In genomic region chr5:59102437-59102836, GRCh38 we compare ENCODE assay signal across 13 cellular contexts.
DNase-seq lines count a peak whose midpoint lies in the region; ATAC-seq and TF ChIP-seq lines count a peak whose summit lies in the region.
"Had no signal": no experiment of that assay in that cellular context is flagged by ENCODE, and none has a peak within 500 bp of the region (broad histone marks: within the 10 kb centered on the region; RNA-seq: fewer than 3 reads in every experiment).

No MANE protein-coding gene starts in this region.

- TF ChIP-seq POLR2A in IMR-90 (IDR thresholded peaks at IDR 0.05; ENCODE audit: low read depth, low read length), result no peak

- no peak overlapping the region for H4K91ac ChIP-seq in IMR-90 (ENCODE audit: insufficient read depth, low read depth, low read length)

- no peak overlapping the region for H4K8ac ChIP-seq in IMR-90 (ENCODE audit: low read depth in 2 of 2, low read length in 2 of 2)

- ATAC-seq in activated naive CD8-positive, alpha-beta T cell treated with anti-CD3 and anti-CD28 coated beads, Interleukin-2, amount 50 U/mL, for 24 hours, result peak; percentile 74
- no peak for ATAC-seq in IMR-90 (ENCODE audit: low read depth)
- no peak for ATAC-seq in central memory CD8-positive, alpha-beta T cell (replicated peaks; ENCODE audit: extremely low read depth, poor library complexity, severe bottlenecking)
- ATAC-seq in stimulated activated naive B cell treated with anti-CD40 and anti-IgM and Interleukin-4, amounts not matched to agents 10 μg/mL and 1 μg/mL and 100 μg/mL, for 72 hours (replicated peaks), result peak; percentile 64
- ATAC-seq in GM19467 (IDR thresholded peaks at IDR 0.05; ENCODE audit: unreplicated experiment), result no peak
- ATAC-seq: GM23338 had no signal

- H3K4me3 Mint-ChIP-seq in activated naive CD8-positive, alpha-beta T cell treated with anti-CD3 and anti-CD28 coated beads, Interleukin-2, amount 50 U/mL, for 24 hours, result no peak overlapping the region
- no peak overlapping the region for H3K4me3 Mint-ChIP-seq in activated naive CD8-positive, alpha-beta T cell treated with anti-CD3 and anti-CD28 coated beads for 36 hours
- H3K4me3 Mint-ChIP-seq in central memory CD8-positive, alpha-beta T cell, result no peak overlapping the region
- no peak overlapping the region for H3K4me3 Mint-ChIP-seq in stimulated activated naive B cell treated with anti-CD40 and anti-IgM and Interleukin-4, amounts not matched to agents 10 μg/mL and 1 μg/mL and 100 μg/mL, for 72 hours
- H3K4me3 Mint-ChIP-seq: CD14-positive monocyte; CD8-positive, alpha-beta memory T cell; GM23338 had no signal

- H3K18ac ChIP-seq in IMR-90 (ENCODE audit: low read depth, low read length), result no peak overlapping the region

- no peaks in the 10 kb centered on the region for H3K27me3 ChIP-seq in IMR-90 (ENCODE audit: control insufficient read depth, insufficient read depth, low read length)

- no peak overlapping the region for H2AFZ ChIP-seq in IMR-90 (replicated peaks; ENCODE audit: low read length, poor library complexity)
- H2AFZ ChIP-seq: GM23338 had no signal

- no peak overlapping the region for H2BK120ac ChIP-seq in IMR-90 (ENCODE audit: low read depth, low read length)

- no peak overlapping the region for H2AK9ac ChIP-seq in IMR-90 (replicated peaks; ENCODE audit: low read depth, low read length, poor library complexity)

- H4K5ac ChIP-seq in IMR-90 (ENCODE audit: low read depth, low read length), result no peak overlapping the region

- H3K56ac ChIP-seq in IMR-90 (ENCODE audit: extremely low read depth, insufficient read depth, low read length), result no peak overlapping the region

- no peak overlapping the region for H3K14ac ChIP-seq in IMR-90 (replicated peaks; ENCODE audit: low read depth, low read length)

- peaks cover 40% of the 10 kb centered on the region for H3K4me1 Mint-ChIP-seq in activated naive CD8-positive, alpha-beta T cell treated with anti-CD3 and anti-CD28 coated beads, Interleukin-2, amount 50 U/mL, for 24 hours
- H3K4me1 Mint-ChIP-seq in activated naive CD8-positive, alpha-beta T cell treated with anti-CD3 and anti-CD28 coated beads for 36 hours, result peaks cover 32% of the 10 kb centered on the region
- peaks cover 36% of the 10 kb centered on the region for H3K4me1 Mint-ChIP-seq in central memory CD8-positive, alpha-beta T cell
- peaks cover 6 to 8% of the 10 kb centered on the region in 2 donors for H3K4me1 Mint-ChIP-seq in stimulated activated naive B cell treated with anti-CD40 and anti-IgM and Interleukin-4, amounts not matched to agents 10 μg/mL and 1 μg/mL and 100 μg/mL, for 72 hours

- no peak overlapping the region for H2BK5ac ChIP-seq in IMR-90 (ENCODE audit: low read depth, low read length, poor library complexity, severe bottlenecking)

- H3K36me3 Mint-ChIP-seq in activated naive CD8-positive, alpha-beta T cell treated with anti-CD3 and anti-CD28 coated beads, Interleukin-2, amount 50 U/mL, for 24 hours (ENCODE audit: low read depth), result no peaks in the 10 kb centered on the region
- peaks cover 1% of the 10 kb centered on the region for H3K36me3 Mint-ChIP-seq in activated naive CD8-positive, alpha-beta T cell treated with anti-CD3 and anti-CD28 coated beads for 36 hours
- H3K36me3 Mint-ChIP-seq in central memory CD8-positive, alpha-beta T cell (ENCODE audit: insufficient read depth), result peaks cover 2% of the 10 kb centered on the region
- peaks cover 0 to 3% of the 10 kb centered on the region in 2 donors for H3K36me3 Mint-ChIP-seq in stimulated activated naive B cell treated with anti-CD40 and anti-IgM and Interleukin-4, amounts not matched to agents 10 μg/mL and 1 μg/mL and 100 μg/mL, for 72 hours

- H3K27ac Mint-ChIP-seq in activated naive CD8-positive, alpha-beta T cell treated with anti-CD3 and anti-CD28 coated beads, Interleukin-2, amount 50 U/mL, for 24 hours, result no peak overlapping the region
- H3K27ac Mint-ChIP-seq in activated naive CD8-positive, alpha-beta T cell treated with anti-CD3 and anti-CD28 coated beads for 36 hours, result no peak overlapping the region
- H3K27ac Mint-ChIP-seq in central memory CD8-positive, alpha-beta T cell (ENCODE audit: low read depth), result peak overlapping the region; percentile 83
- H3K27ac Mint-ChIP-seq in stimulated activated naive B cell treated with anti-CD40 and anti-IgM and Interleukin-4, amounts not matched to agents 10 μg/mL and 1 μg/mL and 100 μg/mL, for 72 hours, result no peak overlapping the region
- H3K27ac Mint-ChIP-seq: CD14-positive monocyte, GM23338 had no signal

- 0 out of 3 replicates have a peak overlapping the region, but pooled peaks have one; percentile 23 for H2BK15ac ChIP-seq in IMR-90 (ENCODE audit: low read depth, low read length)

- no peak overlapping the region for H3K9ac ChIP-seq in IMR-90 (ENCODE audit: low read depth, low read length)

- H3K4ac ChIP-seq in IMR-90 (ENCODE audit: low read depth, low read length), result no peak overlapping the region

- H3K27me3 Mint-ChIP-seq in activated naive CD8-positive, alpha-beta T cell treated with anti-CD3 and anti-CD28 coated beads, Interleukin-2, amount 50 U/mL, for 24 hours, result no peaks in the 10 kb centered on the region
- no peaks in the 10 kb centered on the region for H3K27me3 Mint-ChIP-seq in activated naive CD8-positive, alpha-beta T cell treated with anti-CD3 and anti-CD28 coated beads for 36 hours
- no peaks in the 10 kb centered on the region for H3K27me3 Mint-ChIP-seq in central memory CD8-positive, alpha-beta T cell
- H3K27me3 Mint-ChIP-seq in stimulated activated naive B cell treated with anti-CD40 and anti-IgM and Interleukin-4, amounts not matched to agents 10 μg/mL and 1 μg/mL and 100 μg/mL, for 72 hours, result no peaks in the 10 kb centered on the region

- in situ Hi-C loops in IMR-90 (cut with MboI; ENCODE audit: low sequenced_read_pairs), result no loop called here

- H3K4me2 ChIP-seq in IMR-90 (ENCODE audit: low read depth, low read length), result no peak overlapping the region
- H3K4me2 ChIP-seq: GM23338 had no signal

- no peaks in the 10 kb centered on the region for H3K9me3 Mint-ChIP-seq in activated naive CD8-positive, alpha-beta T cell treated with anti-CD3 and anti-CD28 coated beads, Interleukin-2, amount 50 U/mL, for 24 hours
- H3K9me3 Mint-ChIP-seq in activated naive CD8-positive, alpha-beta T cell treated with anti-CD3 and anti-CD28 coated beads for 36 hours, result peaks cover 8% of the 10 kb centered on the region
- H3K9me3 Mint-ChIP-seq in central memory CD8-positive, alpha-beta T cell, result no peaks in the 10 kb centered on the region
- no peaks in the 10 kb centered on the region for H3K9me3 Mint-ChIP-seq in stimulated activated naive B cell treated with anti-CD40 and anti-IgM and Interleukin-4, amounts not matched to agents 10 μg/mL and 1 μg/mL and 100 μg/mL, for 72 hours
- H3K9me3 Mint-ChIP-seq: GM23338 had no signal

- H3K79me1 ChIP-seq in IMR-90 (ENCODE audit: low read depth in 1 of 2, low read length in 2 of 2), result no peaks in the 10 kb centered on the region

- BruUV-seq in IMR-90 (replicated peaks; lab: Mats Ljungman, UMichigan), result no TSS peak

- no peak overlapping the region for H3K4me3 ChIP-seq in IMR-90 (ENCODE audit: insufficient read depth, low read depth, low read length)
- H3K4me3 ChIP-seq: GM23338 had no signal

- TF ChIP-seq RAD21 in IMR-90 (IDR thresholded peaks at IDR 0.05; ENCODE audit: low read length), result no peak

- intact Hi-C loops in IMR-90 (cut with micrococcal nuclease), result no loop called here

- H3K9me3 ChIP-seq in IMR-90 (ENCODE audit: control insufficient read depth, insufficient read depth, low read length), result no peaks in the 10 kb centered on the region
- H3K9me3 ChIP-seq: Caco-2 had no signal

- DNase-seq in activated naive CD8-positive, alpha-beta T cell treated with anti-CD3 and anti-CD28 coated beads, Interleukin-2, amount 50 U/mL, for 24 hours, result no peak
- DNase-seq in activated naive CD8-positive, alpha-beta T cell treated with anti-CD3 and anti-CD28 coated beads for 36 hours, result no peak
- DNase-seq in IMR-90 (no peak), putamen (ENCODE audit: low spot score) (no peak)
- no peak for DNase-seq in central memory CD8-positive, alpha-beta T cell (ENCODE audit: low spot score in 2 of 2)
- DNase-seq in stimulated activated naive B cell treated with anti-CD40 and anti-IgM and Interleukin-4, amounts not matched to agents 10 μg/mL and 1 μg/mL and 100 μg/mL, for 72 hours, result no peak
- DNase-seq: Caco-2; CD8-positive, alpha-beta memory T cell; DMS53; H7 had no signal

- peaks cover 7% of the 10 kb centered on the region; the same call in 1 of the 2 replicates for H3K4me1 ChIP-seq in IMR-90 (ENCODE audit: control insufficient read depth, insufficient read depth, low read length)

- no peak overlapping the region for H2BK20ac ChIP-seq in IMR-90 (ENCODE audit: low read depth, low read length)

- no peak overlapping the region for H3K23ac ChIP-seq in IMR-90 (ENCODE audit: low read depth, low read length)

- POLR2A ChIA-PET in IMR-90 (lab: Charles Lee; ENCODE audit: unreplicated experiment), result no interaction called here

- no CpG with 5 or more reads among the region's 1 CpG for whole genome bisulfite sequencing in IMR-90 (ENCODE audit: extremely low coverage in 2 of 2, insufficient read length in 1 of 2), 2 experiments

- dilution Hi-C loops in IMR-90 (cut with HindIII; ENCODE audit: low sequenced_read_pairs, unreplicated experiment), result no loop called here

- H4K20me1 ChIP-seq in IMR-90 (ENCODE audit: insufficient read depth, low read length), result no peaks in the 10 kb centered on the region

- TF ChIP-seq CTCF in IMR-90 (conservative IDR thresholded peaks at IDR 0.05; ENCODE audit: low read depth, low read length), result no peak

- H3K27ac ChIP-seq in IMR-90 (ENCODE audit: insufficient read depth, low read length), result no peak overlapping the region

- H2AK5ac ChIP-seq in IMR-90 (ENCODE audit: low read depth, low read length), result no peak overlapping the region; the same call in 1 of the 2 replicates

- no peaks in the 10 kb centered on the region for H3K36me3 ChIP-seq in IMR-90 (ENCODE audit: control insufficient read depth, insufficient read depth, low read length)

- peaks cover 2% of the 10 kb centered on the region; the same call in 1 of the 2 replicates for H3K9me1 ChIP-seq in IMR-90 (ENCODE audit: insufficient read depth, low read length)

- CTCF ChIA-PET in IMR-90 (lab: Yijun Ruan, JAX), result no interaction called here

TF ChIP-seq in IMR-90, 13 proteins besides CTCF, POLR2A, EP300 and RAD21 (continues in another document):
- no peak for TF ChIP-seq MXI1 (IDR thresholded peaks at IDR 0.05; ENCODE audit: borderline replicate concordance, low read depth, low read length)
- TF ChIP-seq CEBPB (IDR thresholded peaks at IDR 0.05; ENCODE audit: low read depth, low read length), result no peak
- no peak for TF ChIP-seq ELK1 (IDR thresholded peaks at IDR 0.05; ENCODE audit: borderline replicate concordance, low read depth, low read length)
- no peak for TF ChIP-seq BHLHE40 (IDR thresholded peaks at IDR 0.05; ENCODE audit: low read depth, low read length)

Comparison
In these comparisons a context has a peak if more than half of its experiments do, and no peak if none do; other contexts are left out.
1. ATAC-seq: peak in activated naive CD8-positive, alpha-beta T cell treated with anti-CD3 and anti-CD28 coated beads, Interleukin-2, amount 50 U/mL, for 24 hours (single experiment) and stimulated activated naive B cell treated with anti-CD40 and anti-IgM and Interleukin-4, amounts not matched to agents 10 μg/mL and 1 μg/mL and 100 μg/mL, for 72 hours (2 of 2); none in IMR-90 (single experiment), central memory CD8-positive, alpha-beta T cell (single experiment) and GM19467 (single experiment).